ENCODE assay signal across 1 cellular context in the genomic region with DNA sequence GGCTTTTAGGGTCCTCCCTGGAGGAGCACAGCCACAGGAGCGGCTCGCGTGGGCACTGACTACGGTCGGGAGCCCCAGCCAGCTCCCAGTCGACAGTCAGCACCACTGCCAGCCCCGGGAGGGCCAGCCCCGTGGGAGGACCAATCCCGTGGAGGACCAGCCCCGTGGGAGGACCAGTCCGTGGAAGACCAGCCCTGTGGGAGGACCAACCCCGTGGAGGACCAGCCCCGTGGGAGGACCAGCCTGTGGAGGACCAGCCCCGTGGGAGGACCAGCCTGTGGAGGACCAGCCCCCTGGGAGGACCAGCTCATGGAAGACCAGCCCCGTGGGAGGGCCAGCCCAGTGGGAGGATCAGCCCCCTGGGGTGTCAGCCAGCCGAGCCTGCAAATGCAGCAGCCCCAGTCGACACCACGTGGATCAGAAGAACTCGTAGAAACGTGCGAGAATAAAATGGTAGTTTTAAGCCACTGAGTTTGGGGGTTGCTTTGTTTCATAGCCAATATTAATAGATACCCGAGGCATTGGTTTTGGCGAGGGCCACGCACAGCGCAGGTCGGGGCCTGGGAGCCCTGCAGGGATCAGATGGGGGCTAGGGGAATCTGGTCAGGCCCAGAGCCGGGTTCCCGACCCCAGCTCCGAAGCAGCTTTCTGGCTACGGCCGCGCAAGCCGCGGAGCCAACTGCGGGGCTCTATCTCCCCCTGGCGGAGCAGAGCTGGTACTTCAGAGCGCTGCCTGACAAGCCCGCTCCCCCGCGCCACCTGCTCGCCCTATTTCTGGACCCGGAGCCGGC.
A peak's percentile ranks its signal among the peaks of the same experiment; 100 is the strongest.
TF ChIP-seq lines count a peak whose summit lies in the region.

No MANE protein-coding gene starts in this region.

TF ChIP-seq in HepG2, 621 proteins besides CTCF, POLR2A, EP300 and RAD21 (continued from another document and continues in another):
- TF ChIP-seq, protein P1, sequence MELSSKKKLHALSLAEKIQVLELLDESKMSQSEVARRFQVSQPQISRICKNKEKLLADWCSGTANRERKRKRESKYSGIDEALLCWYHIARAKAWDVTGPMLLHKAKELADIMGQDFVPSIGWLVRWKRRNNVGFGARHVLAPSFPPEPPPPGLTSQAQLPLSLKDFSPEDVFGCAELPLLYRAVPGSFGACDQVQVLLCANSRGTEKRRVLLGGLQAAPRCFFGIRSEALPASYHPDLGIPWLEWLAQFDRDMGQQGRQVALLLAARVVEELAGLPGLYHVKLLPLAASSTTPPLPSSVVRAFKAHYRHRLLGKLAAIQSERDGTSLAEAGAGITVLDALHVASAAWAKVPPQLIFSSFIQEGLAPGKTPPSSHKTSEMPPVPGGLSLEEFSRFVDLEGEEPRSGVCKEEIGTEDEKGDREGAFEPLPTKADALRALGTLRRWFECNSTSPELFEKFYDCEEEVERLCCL (CRISPR knock-in tag; IDR thresholded peaks at IDR 0.05; ENCODE audit: borderline replicate concordance): 0 out of 2 replicates have a peak, but pooled peaks have one; percentile 20
- TF ChIP-seq ZNF556 (CRISPR knock-in tag; IDR thresholded peaks at IDR 0.05; ENCODE audit: borderline replicate concordance): peak; percentile 73
- peak; percentile 84; the same call in 1 of the 2 replicates for TF ChIP-seq TOE1 (CRISPR knock-in tag; IDR thresholded peaks at IDR 0.05)
- 0 out of 2 replicates have a peak, but pooled peaks have one; percentile 27 for TF ChIP-seq ZNF746 (CRISPR knock-in tag; IDR thresholded peaks at IDR 0.05)
- TF ChIP-seq TRAFD1 (CRISPR knock-in tag; IDR thresholded peaks at IDR 0.05; ENCODE audit: borderline replicate concordance): peak; percentile 36; the same call in 1 of the 2 replicates
- peak; percentile 83 for TF ChIP-seq REPIN1 (CRISPR knock-in tag; IDR thresholded peaks at IDR 0.05; ENCODE audit: borderline replicate concordance, low read depth)
- TF ChIP-seq, protein P2, sequence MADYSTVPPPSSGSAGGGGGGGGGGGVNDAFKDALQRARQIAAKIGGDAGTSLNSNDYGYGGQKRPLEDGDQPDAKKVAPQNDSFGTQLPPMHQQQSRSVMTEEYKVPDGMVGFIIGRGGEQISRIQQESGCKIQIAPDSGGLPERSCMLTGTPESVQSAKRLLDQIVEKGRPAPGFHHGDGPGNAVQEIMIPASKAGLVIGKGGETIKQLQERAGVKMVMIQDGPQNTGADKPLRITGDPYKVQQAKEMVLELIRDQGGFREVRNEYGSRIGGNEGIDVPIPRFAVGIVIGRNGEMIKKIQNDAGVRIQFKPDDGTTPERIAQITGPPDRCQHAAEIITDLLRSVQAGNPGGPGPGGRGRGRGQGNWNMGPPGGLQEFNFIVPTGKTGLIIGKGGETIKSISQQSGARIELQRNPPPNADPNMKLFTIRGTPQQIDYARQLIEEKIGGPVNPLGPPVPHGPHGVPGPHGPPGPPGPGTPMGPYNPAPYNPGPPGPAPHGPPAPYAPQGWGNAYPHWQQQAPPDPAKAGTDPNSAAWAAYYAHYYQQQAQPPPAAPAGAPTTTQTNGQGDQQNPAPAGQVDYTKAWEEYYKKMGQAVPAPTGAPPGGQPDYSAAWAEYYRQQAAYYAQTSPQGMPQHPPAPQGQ (CRISPR knock-in tag; IDR thresholded peaks at IDR 0.05; ENCODE audit: borderline replicate concordance): peak; percentile 86; the same call in 1 of the 2 replicates
- TF ChIP-seq SETDB1 (CRISPR knock-in tag; IDR thresholded peaks at IDR 0.05; ENCODE audit: borderline replicate concordance): no peak
- TF ChIP-seq, protein P3, sequence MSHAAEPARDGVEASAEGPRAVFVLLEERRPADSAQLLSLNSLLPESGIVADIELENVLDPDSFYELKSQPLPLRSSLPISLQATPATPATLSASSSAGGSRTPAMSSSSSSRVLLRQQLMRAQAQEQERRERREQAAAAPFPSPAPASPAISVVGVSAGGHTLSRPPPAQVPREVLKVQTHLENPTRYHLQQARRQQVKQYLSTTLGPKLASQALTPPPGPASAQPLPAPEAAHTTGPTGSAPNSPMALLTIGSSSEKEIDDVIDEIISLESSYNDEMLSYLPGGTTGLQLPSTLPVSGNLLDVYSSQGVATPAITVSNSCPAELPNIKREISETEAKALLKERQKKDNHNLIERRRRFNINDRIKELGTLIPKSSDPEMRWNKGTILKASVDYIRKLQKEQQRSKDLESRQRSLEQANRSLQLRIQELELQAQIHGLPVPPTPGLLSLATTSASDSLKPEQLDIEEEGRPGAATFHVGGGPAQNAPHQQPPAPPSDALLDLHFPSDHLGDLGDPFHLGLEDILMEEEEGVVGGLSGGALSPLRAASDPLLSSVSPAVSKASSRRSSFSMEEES (CRISPR knock-in tag; IDR thresholded peaks at IDR 0.05): 0 out of 2 replicates have a peak, but pooled peaks have one; percentile 39
- no peak for TF ChIP-seq ZNF207 (IDR thresholded peaks at IDR 0.05; ENCODE audit: borderline replicate concordance)
- TF ChIP-seq TBX2 (CRISPR knock-in tag; IDR thresholded peaks at IDR 0.05; ENCODE audit: borderline replicate concordance): peak; percentile 74; the same call in 1 of the 2 replicates
- TF ChIP-seq SPEN (CRISPR knock-in tag; IDR thresholded peaks at IDR 0.05; ENCODE audit: low read depth): peak; percentile 31; the same call in 1 of the 2 replicates
- TF ChIP-seq ZSCAN9 (CRISPR knock-in tag; IDR thresholded peaks at IDR 0.05; ENCODE audit: borderline replicate concordance): 0 out of 2 replicates have a peak, but pooled peaks have one; percentile 36
- 0 out of 2 replicates have a peak, but pooled peaks have one; percentile 69 for TF ChIP-seq ZSCAN12 (CRISPR knock-in tag; IDR thresholded peaks at IDR 0.05)
- peak; percentile 88; the same call in 1 of the 2 replicates for TF ChIP-seq ZNF44 (CRISPR knock-in tag; IDR thresholded peaks at IDR 0.05)
- 0 out of 2 replicates have a peak, but pooled peaks have one; percentile 90 for TF ChIP-seq HNRNPL (IDR thresholded peaks at IDR 0.05; ENCODE audit: low read depth, low read length)
- TF ChIP-seq HOXD1 (CRISPR knock-in tag; IDR thresholded peaks at IDR 0.05): peak; percentile 19; the same call in 1 of the 2 replicates
- TF ChIP-seq MAZ (IDR thresholded peaks at IDR 0.05; ENCODE audit: borderline replicate concordance, low read depth, low read length): no peak; the same call in 1 of the 2 replicates
- TF ChIP-seq MAZ (CRISPR knock-in tag; IDR thresholded peaks at IDR 0.05; ENCODE audit: low read depth): peak; percentile 55; the same call in 1 of the 2 replicates
- TF ChIP-seq PAX8 (CRISPR knock-in tag; IDR thresholded peaks at IDR 0.05; ENCODE audit: borderline replicate concordance): peak; percentile 86; the same call in 1 of the 2 replicates
- TF ChIP-seq EHMT2 (IDR thresholded peaks at IDR 0.05; ENCODE audit: borderline replicate concordance, low read depth, low read length): no peak
- TF ChIP-seq KAT7 (CRISPR knock-in tag; IDR thresholded peaks at IDR 0.05; ENCODE audit: borderline replicate concordance): 0 out of 2 replicates have a peak, but pooled peaks have one; percentile 48
- peak; percentile 93 for TF ChIP-seq THAP7 (CRISPR knock-in tag; IDR thresholded peaks at IDR 0.05)
- TF ChIP-seq CHD2 (IDR thresholded peaks at IDR 0.05; ENCODE audit: low read depth, low read length): no peak
- 0 out of 2 replicates have a peak, but pooled peaks have one; percentile 35 for TF ChIP-seq KAT8 (CRISPR knock-in tag; IDR thresholded peaks at IDR 0.05)
- peak; percentile 32; the same call in 1 of the 2 replicates for TF ChIP-seq TMF1 (CRISPR knock-in tag; IDR thresholded peaks at IDR 0.05; ENCODE audit: low read depth)
- TF ChIP-seq TEAD2 (CRISPR knock-in tag; IDR thresholded peaks at IDR 0.05): no peak
- peak; percentile 76; the same call in 1 of the 2 replicates for TF ChIP-seq MEIS1 (CRISPR knock-in tag; IDR thresholded peaks at IDR 0.05; ENCODE audit: borderline replicate concordance)
- peak; percentile 61; the same call in 1 of the 2 replicates for TF ChIP-seq ZFX (CRISPR knock-in tag; IDR thresholded peaks at IDR 0.05; ENCODE audit: low read depth)
- TF ChIP-seq ZNF670 (CRISPR knock-in tag; IDR thresholded peaks at IDR 0.05; ENCODE audit: borderline replicate concordance): no peak
- TF ChIP-seq, protein P4, sequence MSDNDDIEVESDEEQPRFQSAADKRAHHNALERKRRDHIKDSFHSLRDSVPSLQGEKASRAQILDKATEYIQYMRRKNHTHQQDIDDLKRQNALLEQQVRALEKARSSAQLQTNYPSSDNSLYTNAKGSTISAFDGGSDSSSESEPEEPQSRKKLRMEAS (IDR thresholded peaks at IDR 0.05): peak; percentile 76; the same call in 1 of the 2 replicates
- no peak for TF ChIP-seq ESRRA (CRISPR knock-in tag; IDR thresholded peaks at IDR 0.05; ENCODE audit: low read depth)
- no peak for TF ChIP-seq MAFF (IDR thresholded peaks at IDR 0.05; ENCODE audit: low read depth, low read length)
- no peak for TF ChIP-seq GTF3A (CRISPR knock-in tag; conservative IDR thresholded peaks at IDR 0.05)
- TF ChIP-seq ZNF343 (CRISPR knock-in tag; IDR thresholded peaks at IDR 0.05): peak; percentile 67; the same call in 1 of the 2 replicates
- peak; percentile 63; the same call in 1 of the 2 replicates for TF ChIP-seq NKX3-1 (CRISPR knock-in tag; IDR thresholded peaks at IDR 0.05)
- peak; percentile 76; the same call in 1 of the 2 replicates for TF ChIP-seq ZNF879 (CRISPR knock-in tag; IDR thresholded peaks at IDR 0.05)
- peak; percentile 25; the same call in 1 of the 2 replicates for TF ChIP-seq DMAP1 (CRISPR knock-in tag; IDR thresholded peaks at IDR 0.05)
- no peak for TF ChIP-seq AFF4 (CRISPR knock-in tag; IDR thresholded peaks at IDR 0.05)
- 0 out of 2 replicates have a peak, but pooled peaks have one; percentile 65 for TF ChIP-seq RFXAP (CRISPR knock-in tag; IDR thresholded peaks at IDR 0.05; ENCODE audit: borderline replicate concordance)
- TF ChIP-seq ATF1 (CRISPR knock-in tag; IDR thresholded peaks at IDR 0.05): no peak
- TF ChIP-seq ZNF350 (CRISPR knock-in tag; IDR thresholded peaks at IDR 0.05; ENCODE audit: borderline replicate concordance, low read depth): peak; percentile 31; the same call in 1 of the 2 replicates
- TF ChIP-seq, protein P5, sequence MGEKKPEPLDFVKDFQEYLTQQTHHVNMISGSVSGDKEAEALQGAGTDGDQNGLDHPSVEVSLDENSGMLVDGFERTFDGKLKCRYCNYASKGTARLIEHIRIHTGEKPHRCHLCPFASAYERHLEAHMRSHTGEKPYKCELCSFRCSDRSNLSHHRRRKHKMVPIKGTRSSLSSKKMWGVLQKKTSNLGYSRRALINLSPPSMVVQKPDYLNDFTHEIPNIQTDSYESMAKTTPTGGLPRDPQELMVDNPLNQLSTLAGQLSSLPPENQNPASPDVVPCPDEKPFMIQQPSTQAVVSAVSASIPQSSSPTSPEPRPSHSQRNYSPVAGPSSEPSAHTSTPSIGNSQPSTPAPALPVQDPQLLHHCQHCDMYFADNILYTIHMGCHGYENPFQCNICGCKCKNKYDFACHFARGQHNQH (CRISPR knock-in tag; IDR thresholded peaks at IDR 0.05): 0 out of 2 replicates have a peak, but pooled peaks have one; percentile 54
- TF ChIP-seq SRY (CRISPR knock-in tag; IDR thresholded peaks at IDR 0.05): 0 out of 2 replicates have a peak, but pooled peaks have one; percentile 55
- TF ChIP-seq GPN1 (CRISPR knock-in tag; IDR thresholded peaks at IDR 0.05; ENCODE audit: borderline replicate concordance): no peak
- TF ChIP-seq ZNF782 (CRISPR knock-in tag; IDR thresholded peaks at IDR 0.05; ENCODE audit: borderline replicate concordance): peak; percentile 77; the same call in 1 of the 2 replicates
- TF ChIP-seq, protein P6, sequence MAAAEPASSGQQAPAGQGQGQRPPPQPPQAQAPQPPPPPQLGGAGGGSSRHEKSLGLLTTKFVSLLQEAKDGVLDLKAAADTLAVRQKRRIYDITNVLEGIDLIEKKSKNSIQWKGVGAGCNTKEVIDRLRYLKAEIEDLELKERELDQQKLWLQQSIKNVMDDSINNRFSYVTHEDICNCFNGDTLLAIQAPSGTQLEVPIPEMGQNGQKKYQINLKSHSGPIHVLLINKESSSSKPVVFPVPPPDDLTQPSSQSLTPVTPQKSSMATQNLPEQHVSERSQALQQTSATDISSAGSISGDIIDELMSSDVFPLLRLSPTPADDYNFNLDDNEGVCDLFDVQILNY (CRISPR knock-in tag; conservative IDR thresholded peaks at IDR 0.05): no peak
- no peak for TF ChIP-seq SP5 (CRISPR knock-in tag; IDR thresholded peaks at IDR 0.05; ENCODE audit: borderline replicate concordance, low read depth)
